1 cellular context compared by ENCODE assay signal in genomic region chr15:69160976-69161877, GRCh38.
TF ChIP-seq lines count a peak whose summit lies in the region.

No MANE protein-coding gene starts in this region.

TF ChIP-seq in H1, 55 proteins besides CTCF, POLR2A, EP300 and RAD21:
- TF ChIP-seq E2F6 (IDR thresholded peaks at IDR 0.05) (no peak), KDM1A (IDR thresholded peaks at IDR 0.05; ENCODE audit: borderline replicate concordance, low read length) (no peak), ASH2L (IDR thresholded peaks at IDR 0.05; ENCODE audit: low read length) (peak; percentile 74), CREB1 (IDR thresholded peaks at IDR 0.05) (no peak), NRF1 (IDR thresholded peaks at IDR 0.05; ENCODE audit: low read depth, low read length) (no peak), SIN3A (conservative IDR thresholded peaks at IDR 0.05 in 1 of 2, IDR thresholded peaks at IDR 0.05 in 1 of 2; ENCODE audit: low read depth in 1 of 2, low read length in 2 of 2) (0 out of 4 replicates have a peak, but pooled peaks of 1 of the 2 experiments have one; percentile 27), SUZ12 (IDR thresholded peaks at IDR 0.05; ENCODE audit: low read length) (peak; percentile 48; the same call in 1 of the 2 replicates), ATF3 (IDR thresholded peaks at IDR 0.05; ENCODE audit: insufficient read depth, low read depth, low read length) (no peak), TAF1 (IDR thresholded peaks at IDR 0.05; ENCODE audit: low read depth, low read length) (no peak), SIX5 (IDR thresholded peaks at IDR 0.05; ENCODE audit: low read depth, low read length) (no peak), YY1 (IDR thresholded peaks at IDR 0.05; ENCODE audit: low read depth, low read length) (no peak), CHD2 (IDR thresholded peaks at IDR 0.05; ENCODE audit: low read length) (peak; percentile 11; the same call in 1 of the 2 replicates), RXRA (IDR thresholded peaks at IDR 0.05; ENCODE audit: insufficient read depth, low read depth, low read length) (no peak), KDM5A (IDR thresholded peaks at IDR 0.05; ENCODE audit: low read length) (no peak), BCL11A (IDR thresholded peaks at IDR 0.05; ENCODE audit: low read depth in 2 of 2, low read length in 2 of 2) (no peak), BACH1 (IDR thresholded peaks at IDR 0.05; ENCODE audit: low read length) (no peak), JUN (IDR thresholded peaks at IDR 0.05; ENCODE audit: low read depth, low read length) (no peak), CEBPB (IDR thresholded peaks at IDR 0.05; ENCODE audit: low read depth, low read length) (no peak), HDAC6 (IDR thresholded peaks at IDR 0.05; ENCODE audit: low read depth, low read length) (no peak), CTBP2 (IDR thresholded peaks at IDR 0.05; ENCODE audit: borderline replicate concordance, insufficient read depth, insufficient read length, low read length) (no peak), SP4 (IDR thresholded peaks at IDR 0.05; ENCODE audit: low read length) (no peak), BRCA1 (IDR thresholded peaks at IDR 0.05; ENCODE audit: low read depth, low read length) (no peak), HDAC2 (IDR thresholded peaks at IDR 0.05; ENCODE audit: borderline replicate concordance in 1 of 2, low read depth in 2 of 2, low read length in 2 of 2) (no peak), CHD1 (IDR thresholded peaks at IDR 0.05; ENCODE audit: low read depth, low read length) (no peak), SRF (IDR thresholded peaks at IDR 0.05; ENCODE audit: low read depth, low read length) (no peak), RFX5 (IDR thresholded peaks at IDR 0.05; ENCODE audit: borderline replicate concordance, low read depth, low read length) (no peak), SIRT6 (IDR thresholded peaks at IDR 0.05; ENCODE audit: low read length) (no peak), FOSL1 (IDR thresholded peaks at IDR 0.05; ENCODE audit: insufficient read depth, low read depth, low read length) (no peak), EGR1 (IDR thresholded peaks at IDR 0.05; ENCODE audit: borderline replicate concordance, low read depth, low read length) (0 out of 2 replicates have a peak, but pooled peaks have one; percentile 5), GTF2F1 (IDR thresholded peaks at IDR 0.05; ENCODE audit: borderline replicate concordance, low read depth, low read length) (no peak), TAF7 (optimal IDR thresholded peaks at IDR 0.05; ENCODE audit: borderline replicate concordance, low read depth, low read length) (no peak), CBX5 (IDR thresholded peaks at IDR 0.05; ENCODE audit: low read depth, low read length) (no peak), CHD7 (IDR thresholded peaks at IDR 0.05; ENCODE audit: insufficient replicate concordance, low read length) (no peak), SP2 (IDR thresholded peaks at IDR 0.05; ENCODE audit: low read length) (no peak), ZNF274 (IDR thresholded peaks at IDR 0.05; ENCODE audit: borderline replicate concordance, extremely low read depth, low read length) (no peak), KDM4A (IDR thresholded peaks at IDR 0.05; ENCODE audit: low read depth, low read length, severe bottlenecking) (peak; percentile 1), TEAD4 (IDR thresholded peaks at IDR 0.05; ENCODE audit: low read depth, low read length) (no peak), PHF8 (conservative IDR thresholded peaks at IDR 0.05; ENCODE audit: low read depth, low read length) (0 out of 2 replicates have a peak, but pooled peaks have one; percentile 10), SP1 (IDR thresholded peaks at IDR 0.05; ENCODE audit: low read depth, low read length) (no peak), RBBP5 (IDR thresholded peaks at IDR 0.05; ENCODE audit: borderline replicate concordance, low read depth, low read length) (no peak), CBX8 (IDR thresholded peaks at IDR 0.05; ENCODE audit: borderline replicate concordance, low read depth, low read length) (no peak), EZH2 (IDR thresholded peaks at IDR 0.05; ENCODE audit: low read depth, low read length, severe bottlenecking) (no peak), TBP (IDR thresholded peaks at IDR 0.05; ENCODE audit: low read depth, low read length) (no peak), RNF2 (IDR thresholded peaks at IDR 0.05; ENCODE audit: borderline replicate concordance, low read depth, low read length, missing control alignments, poor library complexity, severe bottlenecking) (no peak), GABPA (IDR thresholded peaks at IDR 0.05; ENCODE audit: borderline replicate concordance, insufficient read depth, low read length) (no peak)
- TF ChIP-seq, protein P1, sequence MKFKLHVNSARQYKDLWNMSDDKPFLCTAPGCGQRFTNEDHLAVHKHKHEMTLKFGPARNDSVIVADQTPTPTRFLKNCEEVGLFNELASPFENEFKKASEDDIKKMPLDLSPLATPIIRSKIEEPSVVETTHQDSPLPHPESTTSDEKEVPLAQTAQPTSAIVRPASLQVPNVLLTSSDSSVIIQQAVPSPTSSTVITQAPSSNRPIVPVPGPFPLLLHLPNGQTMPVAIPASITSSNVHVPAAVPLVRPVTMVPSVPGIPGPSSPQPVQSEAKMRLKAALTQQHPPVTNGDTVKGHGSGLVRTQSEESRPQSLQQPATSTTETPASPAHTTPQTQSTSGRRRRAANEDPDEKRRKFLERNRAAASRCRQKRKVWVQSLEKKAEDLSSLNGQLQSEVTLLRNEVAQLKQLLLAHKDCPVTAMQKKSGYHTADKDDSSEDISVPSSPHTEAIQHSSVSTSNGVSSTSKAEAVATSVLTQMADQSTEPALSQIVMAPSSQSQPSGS (IDR thresholded peaks at IDR 0.05; ENCODE audit: low read length): no peak
- TF ChIP-seq, protein P2, sequence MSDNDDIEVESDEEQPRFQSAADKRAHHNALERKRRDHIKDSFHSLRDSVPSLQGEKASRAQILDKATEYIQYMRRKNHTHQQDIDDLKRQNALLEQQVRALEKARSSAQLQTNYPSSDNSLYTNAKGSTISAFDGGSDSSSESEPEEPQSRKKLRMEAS (IDR thresholded peaks at IDR 0.05): no peak
- TF ChIP-seq, protein P3, sequence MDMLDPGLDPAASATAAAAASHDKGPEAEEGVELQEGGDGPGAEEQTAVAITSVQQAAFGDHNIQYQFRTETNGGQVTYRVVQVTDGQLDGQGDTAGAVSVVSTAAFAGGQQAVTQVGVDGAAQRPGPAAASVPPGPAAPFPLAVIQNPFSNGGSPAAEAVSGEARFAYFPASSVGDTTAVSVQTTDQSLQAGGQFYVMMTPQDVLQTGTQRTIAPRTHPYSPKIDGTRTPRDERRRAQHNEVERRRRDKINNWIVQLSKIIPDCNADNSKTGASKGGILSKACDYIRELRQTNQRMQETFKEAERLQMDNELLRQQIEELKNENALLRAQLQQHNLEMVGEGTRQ (IDR thresholded peaks at IDR 0.05; ENCODE audit: low read length): no peak
TF ChIP-seq in H1: peak in this region for 7.
